ENCODE assay signal across 8 cellular contexts in the genomic region with DNA sequence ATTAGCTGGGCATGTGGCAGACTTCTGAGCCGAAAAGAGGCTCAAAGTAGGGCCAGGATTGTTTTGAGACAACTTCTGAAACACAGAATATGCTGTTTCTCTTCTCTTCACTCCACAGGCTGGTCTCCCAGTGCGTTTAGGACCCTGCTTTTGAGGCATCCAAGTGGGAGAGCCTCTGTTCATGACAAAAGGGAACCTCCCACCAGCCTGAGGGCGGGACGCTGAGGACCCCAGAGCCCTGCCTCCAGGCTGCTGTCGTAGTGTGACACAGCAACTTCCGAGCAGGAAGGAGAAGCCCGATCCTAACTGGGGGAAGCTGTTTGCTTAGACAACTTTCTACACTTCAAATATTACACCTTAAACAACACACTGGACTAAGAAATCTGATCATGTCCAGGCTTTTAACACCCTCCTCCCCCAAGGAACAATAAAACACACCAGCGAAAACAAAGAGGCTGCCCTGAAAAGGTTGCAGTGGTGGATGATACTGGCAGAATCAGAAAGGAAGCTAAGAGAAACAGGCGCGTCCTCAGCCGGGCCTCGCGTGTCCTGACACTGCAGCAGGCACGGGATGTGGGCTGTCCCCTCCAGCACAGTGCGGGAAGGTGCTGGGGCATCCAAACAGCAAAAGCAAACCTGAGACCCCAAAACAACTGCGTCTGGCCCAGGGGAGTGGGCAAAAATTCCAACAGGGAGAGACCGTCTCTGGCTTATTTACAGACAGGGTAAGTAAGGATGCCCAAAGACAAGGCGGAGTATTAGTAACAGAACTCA. TPM values are rescaled to one million over a fixed set of nuclear protein-coding genes. Genes with fewer than 3 reads are reported as not detected.
DNase-seq lines count a peak whose midpoint lies in the region; ATAC-seq and TF ChIP-seq lines count a peak whose summit lies in the region.

No MANE protein-coding gene starts in this region.

- intact Hi-C loops in IMR-90 (cut with micrococcal nuclease) = loop anchor here (1.0 to 10.0 kb wide), 6 partner anchors 50 to 400 kb away; partner anchors contain the start of gene AFTPH
- intact Hi-C loops in mammary epithelial cell (cut with micrococcal nuclease) = loop anchor here (1.0 to 10.0 kb wide), 4 partner anchors 50 to 310 kb away; partner anchors contain the start of gene AFTPH

- H2BK15ac ChIP-seq in IMR-90 (ENCODE audit: low read depth, low read length) = peak overlapping the region; percentile 38; the same call in 2 of the 3 replicates

- peak overlapping the region; percentile 77 for H2AK5ac ChIP-seq in IMR-90 (ENCODE audit: low read depth, low read length)

- peak; percentile 70 for TF ChIP-seq POLR2A in IMR-90 (IDR thresholded peaks at IDR 0.05; ENCODE audit: low read depth, low read length)

- H3K4me2 ChIP-seq in IMR-90 (ENCODE audit: low read depth, low read length) (peak overlapping the region; percentile 91), mammary epithelial cell (ENCODE audit: insufficient read depth, low read depth, low read length) (peak overlapping the region; percentile 89), smooth muscle cell (peak overlapping the region; percentile 88)

- H3K4me1 ChIP-seq in ES-I3 (ENCODE audit: insufficient read depth, low read length) = peaks cover 51% of the 10 kb centered on the region
- peaks cover 15% of the 10 kb centered on the region for H3K4me1 ChIP-seq in IMR-90 (ENCODE audit: control insufficient read depth, insufficient read depth, low read length)
- peaks cover 70% of the 10 kb centered on the region for H3K4me1 ChIP-seq in mammary epithelial cell (ENCODE audit: insufficient read depth, low read length)
- H3K4me1 ChIP-seq in smooth muscle cell (ENCODE audit: low read depth) = peaks cover 71% of the 10 kb centered on the region

- in situ Hi-C loops in IMR-90 (cut with MboI; ENCODE audit: low sequenced_read_pairs) (no loop called here), mammary epithelial cell (cut with MboI; ENCODE audit: low sequenced_read_pairs in 2 of 2) (loop anchor here in 1 of 2 donors (5.0 to 10.0 kb wide), 3 partner anchors 50 to 218 kb away; no protein-coding TSS in a partner anchor)

- H2AFZ ChIP-seq in IMR-90 (replicated peaks; ENCODE audit: low read length, poor library complexity) (peak overlapping the region; percentile 52), mammary epithelial cell (ENCODE audit: low read depth, low read length) (peak overlapping the region; percentile 74), smooth muscle cell (ENCODE audit: low read depth) (peak overlapping the region; percentile 50)

- H3K27me3 ChIP-seq in IMR-90 (ENCODE audit: control insufficient read depth, insufficient read depth, low read length) (no peaks in the 10 kb centered on the region), mammary epithelial cell (ENCODE audit: insufficient read depth, low read length) (no peaks in the 10 kb centered on the region), smooth muscle cell (ENCODE audit: low read depth) (no peaks in the 10 kb centered on the region)

- peak overlapping the region; percentile 84 for H3K27ac ChIP-seq in IMR-90 (ENCODE audit: insufficient read depth, low read length)
- peak overlapping the region; percentile 97 for H3K27ac ChIP-seq in mammary epithelial cell (ENCODE audit: insufficient read depth, low read depth, low read length)
- H3K27ac ChIP-seq in smooth muscle cell (ENCODE audit: low read depth) = peak overlapping the region; percentile 98

- H4K5ac ChIP-seq in IMR-90 (ENCODE audit: low read depth, low read length) = peak overlapping the region; percentile 65

- H3K9me3 ChIP-seq in ES-I3 (ENCODE audit: control insufficient read depth, insufficient read depth, low read length) = no peaks in the 10 kb centered on the region
- H3K9me3 ChIP-seq in IMR-90 (ENCODE audit: control insufficient read depth, insufficient read depth, low read length) = no peaks in the 10 kb centered on the region
- H3K9me3 ChIP-seq in mammary epithelial cell (replicated peaks; ENCODE audit: insufficient read depth, low read length) = no peaks in the 10 kb centered on the region
- H3K9me3 ChIP-seq in smooth muscle cell (replicated peaks; ENCODE audit: low read depth) = no peaks in the 10 kb centered on the region

- BruUV-seq in IMR-90 (replicated peaks; lab: Mats Ljungman, UMichigan) = no TSS peak
- BruUV-seq in mammary epithelial cell (replicated peaks; lab: Mats Ljungman, UMichigan) = TSS peak; percentile 61

- no peaks in the 10 kb centered on the region for H3K36me3 ChIP-seq in ES-I3 (ENCODE audit: insufficient read depth, low read length)
- no peaks in the 10 kb centered on the region for H3K36me3 ChIP-seq in IMR-90 (ENCODE audit: control insufficient read depth, insufficient read depth, low read length)
- H3K36me3 ChIP-seq in mammary epithelial cell (ENCODE audit: insufficient read depth, low read length) = no peaks in the 10 kb centered on the region
- H3K36me3 ChIP-seq in smooth muscle cell (ENCODE audit: low read depth) = no peaks in the 10 kb centered on the region

- H3K18ac ChIP-seq in IMR-90 (ENCODE audit: low read depth, low read length) = peak overlapping the region; percentile 77

- peaks cover 15% of the 10 kb centered on the region; the same call in 1 of the 2 replicates for H3K9me1 ChIP-seq in IMR-90 (ENCODE audit: insufficient read depth, low read length)

- H4K20me1 ChIP-seq in IMR-90 (ENCODE audit: insufficient read depth, low read length) (peaks cover 63% of the 10 kb centered on the region), mammary epithelial cell (ENCODE audit: insufficient read depth, low read length) (no peaks in the 10 kb centered on the region), smooth muscle cell (ENCODE audit: low read depth) (peaks cover 87% of the 10 kb centered on the region)

- H3K9ac ChIP-seq in ES-I3 (ENCODE audit: low read depth, low read length) (peak overlapping the region; percentile 77), IMR-90 (ENCODE audit: low read depth, low read length) (peak overlapping the region; percentile 79), mammary epithelial cell (ENCODE audit: insufficient read depth, low read length) (peak overlapping the region; percentile 94), smooth muscle cell (ENCODE audit: low read depth) (peak overlapping the region; percentile 92)

- H3K4me3 ChIP-seq in IMR-90 (ENCODE audit: insufficient read depth, low read depth, low read length) (peak overlapping the region; percentile 40), mammary epithelial cell (replicated peaks in 1 of 3; ENCODE audit: insufficient read depth in 1 of 3, low read depth in 2 of 3, low read length in 3 of 3) (peak overlapping the region; percentile 44 to 52 (median 48)), smooth muscle cell (peak overlapping the region; percentile 55)

- peak overlapping the region; percentile 88 for H3K4ac ChIP-seq in IMR-90 (ENCODE audit: low read depth, low read length)

- DNase-seq in IMR-90 = peak; percentile 81
- peak; percentile 73 for DNase-seq in mammary epithelial cell
- peak; percentile 78 for DNase-seq in iPS-NIHi11 (ENCODE audit: low spot score)
- DNase-seq in smooth muscle cell (lab: John Stamatoyannopoulos, UW; ENCODE audit: unreplicated experiment) = peak; percentile 46
- DNase-seq in occipital lobe (lab: John Stamatoyannopoulos, UW) = no peak

- no peak for TF ChIP-seq CTCF in IMR-90 (conservative IDR thresholded peaks at IDR 0.05; ENCODE audit: low read depth, low read length)
- TF ChIP-seq CTCF in mammary epithelial cell (conservative IDR thresholded peaks at IDR 0.05 in 1 of 2, IDR thresholded peaks at IDR 0.05 in 1 of 2; ENCODE audit: extremely low read depth in 1 of 2, insufficient read depth in 1 of 2, low read depth in 1 of 2, low read length in 2 of 2) = no peak
- TF ChIP-seq CTCF in smooth muscle cell (IDR thresholded peaks at IDR 0.05; ENCODE audit: borderline replicate concordance, insufficient read depth, poor library complexity, severe bottlenecking) = no peak

- H3K14ac ChIP-seq in IMR-90 (replicated peaks; ENCODE audit: low read depth, low read length) = peak overlapping the region; percentile 95

- H4K8ac ChIP-seq in IMR-90 (ENCODE audit: low read depth in 2 of 2, low read length in 2 of 2) = peak overlapping the region; percentile 50 to 92

- peak overlapping the region; percentile 82 for H2BK5ac ChIP-seq in IMR-90 (ENCODE audit: low read depth, low read length, poor library complexity, severe bottlenecking)

- H2BK20ac ChIP-seq in IMR-90 (ENCODE audit: low read depth, low read length) = peak overlapping the region; percentile 62

- ATAC-seq in GM21619 (IDR thresholded peaks at IDR 0.05; ENCODE audit: unreplicated experiment) (peak; percentile 55), IMR-90 (ENCODE audit: low read depth) (peak; percentile 92), SK-N-SH treated with all-trans-retinoic acid at 6 μM for 48 hours (peak; percentile 34)

- POLR2A ChIA-PET in IMR-90 (lab: Charles Lee; ENCODE audit: unreplicated experiment) = interaction anchor here (0.9 kb wide), 1 partner anchor 9 kb away, joined by 3 read pairs; the partner anchor contains the start of gene SERTAD2

- peak overlapping the region; percentile 10 for H2AK9ac ChIP-seq in IMR-90 (replicated peaks; ENCODE audit: low read depth, low read length, poor library complexity)

- peak overlapping the region; percentile 46; the same call in 1 of the 2 replicates for H3K56ac ChIP-seq in IMR-90 (ENCODE audit: extremely low read depth, insufficient read depth, low read length)

- CTCF ChIA-PET in IMR-90 (lab: Yijun Ruan, JAX) (interaction anchor here (0.6 to 3.2 kb wide), 5 partner anchors 11 to 223 kb away, joined by 3 to 21 read pairs (median 4); no protein-coding TSS in a partner anchor), mammary epithelial cell (lab: Charles Lee; ENCODE audit: low non-redundant PET) (interaction anchor here (0.5 to 0.7 kb wide), 3 partner anchors 9 to 314 kb away, joined by 5 to 15 read pairs (median 6); partner anchors contain the start of gene SERTAD2)

- H3K79me1 ChIP-seq in IMR-90 (ENCODE audit: low read depth in 1 of 2, low read length in 2 of 2) = peaks cover 30 to 60% of the 10 kb centered on the region in 2 experiments

- H3K23ac ChIP-seq in IMR-90 (ENCODE audit: low read depth, low read length) = peak overlapping the region; percentile 91

- 0 out of 2 replicates have a peak, but pooled peaks have one; percentile 1 for TF ChIP-seq RAD21 in IMR-90 (IDR thresholded peaks at IDR 0.05; ENCODE audit: low read length)

- H4K91ac ChIP-seq in IMR-90 (ENCODE audit: insufficient read depth, low read depth, low read length) = peak overlapping the region; percentile 72

- H3K79me2 ChIP-seq in mammary epithelial cell (ENCODE audit: insufficient read depth, low read length) = peaks cover 98% of the 10 kb centered on the region
- H3K79me2 ChIP-seq in smooth muscle cell (ENCODE audit: low read depth) = peaks cover 90% of the 10 kb centered on the region

- dilution Hi-C loops in IMR-90 (cut with HindIII; ENCODE audit: low sequenced_read_pairs, unreplicated experiment) = no loop called here
- dilution Hi-C loops in mammary epithelial cell (cut with HindIII; ENCODE audit: low sequenced_read_pairs) = no loop called here

- peaks cover 4% of the 10 kb centered on the region for H3F3A ChIP-seq in smooth muscle cell (ENCODE audit: low read depth)

- WGBS in IMR-90 (ENCODE audit: extremely low coverage in 2 of 2, insufficient read length in 1 of 2), 2 experiments = 13% methylated on average over 7 of the region's 18 CpGs; no CpG with 5 or more reads in 1 of the 2 experiments
- 5% methylated on average over 18 of the region's 18 CpGs for WGBS in mammary epithelial cell (ENCODE audit: low coverage, missing lambda C conversion rate)
- 5% methylated on average over 18 of the region's 18 CpGs for WGBS in smooth muscle cell (ENCODE audit: low lambda C conversion rate)

- H2BK120ac ChIP-seq in IMR-90 (ENCODE audit: low read depth, low read length) = peak overlapping the region; percentile 73

RNA-seq across cellular contexts. Expression of gene SERTAD2, which starts 9.3 kb away (rescaled TPM):
- total RNA-seq in IMR-90 (2012; rRNA removed) (5.0 and 6.7 TPM in 2 replicates), mammary epithelial cell (10 to 100 TPM; 16.0 to 24.2 TPM), smooth muscle cell (23.2 and 23.8 TPM in 2 replicates), occipital lobe (8.7 TPM)
- polyA plus RNA-seq in IMR-90 (2012; rRNA removed) (11.0 and 12.7 TPM in 2 replicates), mammary epithelial cell (13.3 TPM), smooth muscle cell (14.2 TPM in 2 replicates)
- 5.3 and 11.9 TPM in 2 replicates for polyA plus RNA-seq in IMR-90 (2012; cell fraction: cytosol; rRNA removed)
- polyA plus RNA-seq in IMR-90 (2012; cell fraction: nucleus; rRNA removed; ENCODE audit: low replicate concordance) = 6.0 TPM in 2 replicates
- polyA minus RNA-seq in mammary epithelial cell = 17.2 TPM

Comparison
In these comparisons a context has a peak if more than half of its experiments do, and no peak if none do; other contexts are left out.
1. ATAC-seq: peak in every context shown above with its lines; median percentile 92 in IMR-90; 55 in GM21619; 34 in SK-N-SH treated with all-trans-retinoic acid at 6 μM for 48 hours.